20 cellular contexts compared by ENCODE assay signal in the genomic region with DNA sequence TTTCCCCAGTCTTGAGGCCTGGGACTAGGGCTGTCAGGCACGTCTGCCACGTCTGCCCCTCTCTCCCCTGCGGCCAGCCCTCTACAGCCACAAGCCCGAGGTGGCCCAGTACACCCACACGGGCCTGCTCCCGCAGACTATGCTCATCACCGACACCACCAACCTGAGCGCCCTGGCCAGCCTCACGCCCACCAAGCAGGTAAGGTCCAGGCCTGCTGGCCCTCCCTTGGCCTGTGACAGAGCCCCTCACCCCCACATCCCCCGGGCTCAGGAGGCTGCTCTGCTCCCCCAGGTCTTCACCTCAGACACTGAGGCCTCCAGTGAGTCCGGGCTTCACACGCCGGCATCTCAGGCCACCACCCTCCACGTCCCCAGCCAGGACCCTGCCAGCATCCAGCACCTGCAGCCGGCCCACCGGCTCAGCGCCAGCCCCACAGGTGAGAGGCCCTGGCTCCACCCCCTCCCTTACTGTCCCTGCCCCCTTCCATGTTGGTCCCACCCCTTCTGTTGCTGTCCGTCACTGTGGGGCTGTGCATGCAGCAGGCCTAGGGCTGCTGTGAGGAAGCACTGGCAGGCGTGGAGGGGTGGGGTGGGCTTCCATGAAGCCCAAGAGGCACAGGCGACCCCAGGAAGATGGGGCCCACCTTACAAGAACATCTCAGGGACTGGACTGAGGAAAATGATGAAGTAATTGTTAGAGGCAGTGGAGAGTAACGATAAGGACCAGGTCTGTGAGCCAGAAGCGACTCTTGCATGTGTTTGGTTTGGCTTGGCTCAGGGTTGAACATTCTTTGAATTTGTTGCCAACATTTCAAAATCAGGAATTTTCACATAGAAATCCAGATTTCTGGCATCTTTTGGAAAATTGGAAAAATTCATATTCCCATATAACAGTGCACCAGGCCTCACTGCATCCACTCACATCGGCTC. TPM values are rescaled to one million over a fixed set of nuclear protein-coding genes. Genes with fewer than 3 reads are reported as not detected.
DNase-seq lines count a peak whose midpoint lies in the region; ATAC-seq and TF ChIP-seq lines count a peak whose summit lies in the region.
"Had no signal": no experiment of that assay in that cellular context is flagged by ENCODE, and none has a peak within 500 bp of the region (broad histone marks: within the 10 kb centered on the region; RNA-seq: fewer than 3 reads in every experiment).

No MANE protein-coding gene starts in this region.

- H4K5ac ChIP-seq in H9 (ENCODE audit: insufficient read length, low read depth, low read length), result no peak overlapping the region

- no peak overlapping the region for H3K4ac ChIP-seq in H9 (ENCODE audit: low read depth, low read length)

- H3K4me3 ChIP-seq in AG10803 (ENCODE audit: low read length), result no peak overlapping the region
- no peak overlapping the region for H3K4me3 ChIP-seq in choroid plexus epithelial cell (ENCODE audit: low read depth, low read length)
- H3K4me3 ChIP-seq in right lobe of liver, result no peak overlapping the region
- no peak overlapping the region for H3K4me3 ChIP-seq in sigmoid colon
- H3K4me3 ChIP-seq: BLaER1, esophagus squamous epithelium, ovary had no signal

- no peak for TF ChIP-seq POLR2A in right lobe of liver (IDR thresholded peaks at IDR 0.05)
- no peak for TF ChIP-seq POLR2A in sigmoid colon (IDR thresholded peaks at IDR 0.05)

- H3T11ph ChIP-seq in H9 (ENCODE audit: low read length), result no peak overlapping the region

- H3K27me3 ChIP-seq in H9 (ENCODE audit: insufficient read depth, low read length), result no peaks in the 10 kb centered on the region
- H3K27me3 ChIP-seq in right lobe of liver, result no peaks in the 10 kb centered on the region
- H3K27me3 ChIP-seq in sigmoid colon, result peaks cover 0 to 12% (median 0%) of the 10 kb centered on the region in 3 donors
- H3K27me3 ChIP-seq: BLaER1, esophagus squamous epithelium, ovary had no signal

- H4K20me1 ChIP-seq in H9 (ENCODE audit: control insufficient read depth, insufficient read depth, insufficient read length), result no peaks in the 10 kb centered on the region
- H4K20me1 ChIP-seq: BLaER1 had no signal

- H3K14ac ChIP-seq in H9 (ENCODE audit: insufficient read depth, low read length), result no peak overlapping the region

- H3K27ac Mint-ChIP-seq in H9, result peak overlapping the region in 1 of 3 experiments; percentile 68; a peak in 1 of 7 replicates
- H3K27ac Mint-ChIP-seq: activated T-cell treated with anti-CD3 and anti-CD28 coated beads, Interleukin-2, amount 50 U/mL, for 72 hours had no signal

- H2BK20ac ChIP-seq in H9 (ENCODE audit: low read depth, low read length, poor library complexity, severe bottlenecking), result no peak overlapping the region

- TF ChIP-seq CTCF in AG10803 (conservative IDR thresholded peaks at IDR 0.05; ENCODE audit: low read length), result no peak
- no peak for TF ChIP-seq CTCF in H9 (conservative IDR thresholded peaks at IDR 0.05)
- no peak for TF ChIP-seq CTCF in choroid plexus epithelial cell (conservative IDR thresholded peaks at IDR 0.05; ENCODE audit: low read depth, low read length)
- no peak for TF ChIP-seq CTCF in right lobe of liver (IDR thresholded peaks at IDR 0.05)
- TF ChIP-seq CTCF in sigmoid colon (IDR thresholded peaks at IDR 0.05), result no peak

- ATAC-seq in right lobe of liver (peak; percentile 47 to 65 (median 54)), HG03196 (IDR thresholded peaks at IDR 0.05; ENCODE audit: unreplicated experiment) (no peak), GM18520 (IDR thresholded peaks at IDR 0.05; ENCODE audit: unreplicated experiment) (no peak)
- ATAC-seq: activated T-cell treated with anti-CD3 and anti-CD28 coated beads, Interleukin-2, amount 50 U/mL, for 72 hours had no signal

- no peak overlapping the region for H3K4me2 ChIP-seq in H9 (ENCODE audit: insufficient read depth, insufficient read length, low read length)

- H3K27me3 Mint-ChIP-seq in H9 (ENCODE audit: low read depth), result peaks cover 3% of the 10 kb centered on the region

- no peaks in the 10 kb centered on the region for H3K9me3 ChIP-seq in H9 (ENCODE audit: control insufficient read depth, low read depth, low read length)
- H3K9me3 ChIP-seq in right lobe of liver, result no peaks in the 10 kb centered on the region
- no peaks in the 10 kb centered on the region for H3K9me3 ChIP-seq in sigmoid colon
- H3K9me3 ChIP-seq: BLaER1, esophagus squamous epithelium, ovary had no signal

- peak overlapping the region; percentile 12 to 30; a peak in 1 of 5 replicates for H3K4me3 Mint-ChIP-seq in H9
- H3K4me3 Mint-ChIP-seq: activated T-cell treated with anti-CD3 and anti-CD28 coated beads, Interleukin-2, amount 50 U/mL, for 72 hours had no signal

- H3K23ac ChIP-seq in H9 (ENCODE audit: insufficient read length, low read depth, low read length), result no peak overlapping the region

- H4K91ac ChIP-seq in H9 (ENCODE audit: insufficient read length, low read depth, low read length), result no peak overlapping the region

- intact Hi-C loops in right lobe of liver (cut with DNase I), result loop anchor here in 1 of 2 donors (10.0 kb wide), 1 partner anchor 355 kb away; a partner anchor contains a TSS
- intact Hi-C loops in sigmoid colon (cut with DNase I), result no loop called here

- no peak overlapping the region for H3K27ac ChIP-seq in H9 (ENCODE audit: insufficient read length, low read depth, low read length)
- no peak overlapping the region for H3K27ac ChIP-seq in right lobe of liver
- no peak overlapping the region for H3K27ac ChIP-seq in sigmoid colon
- H3K27ac ChIP-seq: BLaER1, esophagus squamous epithelium, ovary had no signal

- no peak overlapping the region for H4K8ac ChIP-seq in H9 (replicated peaks; ENCODE audit: insufficient read length, low read depth, low read length)

- no peak overlapping the region for H2BK120ac ChIP-seq in H9 (ENCODE audit: low read depth, low read length, poor library complexity, severe bottlenecking)

- H2BK12ac ChIP-seq in H9 (ENCODE audit: insufficient read length, low read depth, low read length), result no peak overlapping the region

- TF ChIP-seq EP300 in sigmoid colon (IDR thresholded peaks at IDR 0.05), result no peak

- H3K23me2 ChIP-seq in H9 (ENCODE audit: insufficient read length, low read depth, low read length, poor library complexity, severe bottlenecking), result no peaks in the 10 kb centered on the region

- no peak overlapping the region for H2AFZ ChIP-seq in H9 (ENCODE audit: low read length)

- no peak overlapping the region for H2AK5ac ChIP-seq in H9 (ENCODE audit: insufficient read length, low read length)

- no peaks in the 10 kb centered on the region for H3K79me2 ChIP-seq in H9 (ENCODE audit: insufficient read depth, low read length)

- peaks cover 10 to 23% (median 22%) of the 10 kb centered on the region in 3 experiments; a peak in 6 of 7 replicates for H3K36me3 Mint-ChIP-seq in H9 (ENCODE audit: insufficient read depth in 1 of 3, low read depth in 3 of 3)

- no peak overlapping the region for H3K9ac ChIP-seq in H9 (ENCODE audit: extremely low read depth, insufficient read length, low read length)
- H3K9ac ChIP-seq: BLaER1 had no signal

- H3K56ac ChIP-seq in H9 (ENCODE audit: insufficient read length, low read depth, low read length), result no peak overlapping the region

- peaks cover 0 to 3% of the 10 kb centered on the region in 2 experiments; a peak in 2 of 5 replicates for H3K9me3 Mint-ChIP-seq in H9

- H3K79me1 ChIP-seq in H9 (ENCODE audit: insufficient read depth, low read depth, low read length, poor library complexity, severe bottlenecking), result no peaks in the 10 kb centered on the region

- WGBS in H9 (ENCODE audit: extremely low coverage, insufficient read length, low lambda C conversion rate), result no CpG with 5 or more reads among the region's 23 CpGs
- WGBS in right lobe of liver (ENCODE audit: insufficient coverage, low coverage, low lambda C conversion rate, missing lambda C conversion rate), result 33% methylated on average over 7 of the region's 23 CpGs
- 67 to 85% methylated on average over 23 of the region's 23 CpGs for WGBS in sigmoid colon, 2 donors

- H3K4me1 Mint-ChIP-seq in H9, result peaks cover 6 to 10% of the 10 kb centered on the region in 2 experiments

- peak overlapping the region; percentile 6 for H3K18ac ChIP-seq in H9 (ENCODE audit: insufficient read length, low read depth, low read length)

- peaks cover 0 to 72% (median 26%) of the 10 kb centered on the region in 4 donors for H3K36me3 ChIP-seq in right lobe of liver
- H3K36me3 ChIP-seq in sigmoid colon, result peaks cover 7 to 31% (median 15%) of the 10 kb centered on the region in 4 donors
- H3K36me3 ChIP-seq: ovary had no signal

- DNase-seq in AG10803 (ENCODE audit: low read depth) (peak; percentile 56), H9 (peak; percentile 91), choroid plexus epithelial cell (ENCODE audit: low read depth) (peak; percentile 30), right lobe of liver (no peak), D341Med (ENCODE audit: low spot score) (no peak), sigmoid colon (no peak)
- DNase-seq: activated CD4-positive, alpha-beta T cell treated with anti-CD3 and anti-CD28 coated beads for 48 hours; activated T-cell treated with anti-CD3 and anti-CD28 coated beads, Interleukin-2, amount 50 U/mL, for 72 hours; amniotic stem cell; cortex of kidney; esophagus squamous epithelium; NCI-H187; NCI-H524 treated with DMSO at 0.1 percent for 48 hours; ovary; SHP77 treated with DMSO at 0.1 percent for 48 hours; T-helper 9 cell had no signal

- H2BK5ac ChIP-seq in H9 (ENCODE audit: insufficient read length, low read length), result no peak overlapping the region

- no peak overlapping the region for H2BK15ac ChIP-seq in H9 (ENCODE audit: low read depth, low read length)

- H3K4me1 ChIP-seq in H9 (ENCODE audit: insufficient read depth, low read length) (no peaks in the 10 kb centered on the region), right lobe of liver (peaks cover 0 to 14% (median 7%) of the 10 kb centered on the region in 4 donors), sigmoid colon (no peaks in the 10 kb centered on the region)
- H3K4me1 ChIP-seq: esophagus squamous epithelium had no signal

RNA-seq across cellular contexts. Expression of a gene that starts 16.8 kb away (rescaled TPM):
- total RNA-seq in H9 (2021) (24.8 and 25.7 TPM in 2 replicates), right lobe of liver (10 to 100 TPM in 2 of 6 experiments, 1 to 10 TPM in 4; 6.7 to 12.2 (median 8.8) TPM), sigmoid colon (10 to 100 TPM; 12.5 to 25.8 (median 14.5) TPM)
- 10 to 100 TPM in 1 of 3 donors, 1 to 10 TPM in 2; 7.9 to 11.6 (median 8.4) TPM for polyA plus RNA-seq in sigmoid colon

RNA-seq across cellular contexts. Expression of a gene that starts 21.1 kb away (rescaled TPM):
- not detected in 2 replicates for total RNA-seq in H9 (2021)
- total RNA-seq in right lobe of liver, result 10 to 100 TPM in 5 of 6 experiments, 1 to 10 TPM in 1; 9.8 to 20.5 (median 19.0) TPM
- under 1 TPM in 3 of 4 donors, not detected in 1; under 0.01 to 0.16 (median 0.14) TPM for total RNA-seq in sigmoid colon
- 10 to 100 TPM; 12.0 to 13.2 (median 13.2) TPM for polyA plus RNA-seq in sigmoid colon
- total RNA-seq: activated T-cell treated with anti-CD3 and anti-CD28 coated beads, Interleukin-2, amount 50 U/mL, for 72 hours; esophagus squamous epithelium; mesenteric fat pad had no signal

RNA-seq across cellular contexts. Expression of a gene that starts 39.6 kb away (rescaled TPM):
- not detected in 2 replicates for total RNA-seq in H9 (2021)
- 10 to 100 TPM in 2 of 6 experiments, 1 to 10 TPM in 4; 1.6 to 19.2 (median 4.1) TPM for total RNA-seq in right lobe of liver
- under 1 TPM in 2 of 4 donors, not detected in 2; under 0.01 to 0.41 TPM for total RNA-seq in sigmoid colon
- 10 to 100 TPM; 10.8 to 57.6 (median 15.8) TPM for polyA plus RNA-seq in sigmoid colon

Comparison
In these comparisons a context has a peak if more than half of its experiments do, and no peak if none do; other contexts are left out.
1. DNase-seq: peak in AG10803 (single experiment), H9 (single experiment) and choroid plexus epithelial cell (single experiment); none in right lobe of liver (0 of 3), D341Med (single experiment) and sigmoid colon (single experiment).
2. ATAC-seq: peak in right lobe of liver (4 of 4); none in HG03196 (single experiment) and GM18520 (single experiment).
3. RNA of a gene that starts 21.1 kb away (total RNA-seq): 9.8 to 20.5 TPM in right lobe of liver; under 0.01 to 0.16 TPM in sigmoid colon and not detected in H9; every median in the first group is over 4 times any median in the second.